Comparison of ENCODE assay signal across 8 cellular contexts in the genomic region with DNA sequence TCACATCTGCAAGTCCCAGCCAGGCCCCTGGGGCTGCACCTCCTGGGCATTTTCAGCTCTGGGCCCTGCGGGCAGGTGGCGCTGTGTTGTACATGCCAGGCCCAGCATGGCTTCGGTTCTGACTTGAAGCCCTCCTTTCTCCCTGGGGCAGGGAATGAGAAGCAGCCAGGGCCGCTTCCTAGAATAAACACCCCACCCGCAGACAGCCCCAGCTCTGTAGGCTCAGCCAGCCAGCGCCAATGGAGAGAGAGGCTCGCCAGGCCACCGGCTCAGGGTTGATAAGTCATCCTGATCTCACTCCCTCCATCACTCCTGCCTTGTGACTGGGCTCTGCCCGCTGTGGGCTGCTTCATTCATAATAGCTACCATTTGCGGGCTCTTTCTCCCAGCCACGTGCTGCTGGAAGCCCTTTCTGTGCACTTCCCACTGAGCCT. TPM values are rescaled to one million over a fixed set of nuclear protein-coding genes. Genes with fewer than 3 reads are reported as not detected.
DNase-seq lines count a peak whose midpoint lies in the region; ATAC-seq and TF ChIP-seq lines count a peak whose summit lies in the region.

No MANE protein-coding gene starts in this region.

- no peaks in the 10 kb centered on the region for H3K27me3 ChIP-seq in neural cell (ENCODE audit: insufficient read depth, low read depth, low read length)

- TF ChIP-seq EP300 in neural cell (conservative IDR thresholded peaks at IDR 0.05; ENCODE audit: poor library complexity, severe bottlenecking), result no peak

- H3K9me3 ChIP-seq in neural cell (ENCODE audit: low read length), result no peaks in the 10 kb centered on the region

- peak; percentile 89 for TF ChIP-seq CTCF in GM12875 (IDR thresholded peaks at IDR 0.05; ENCODE audit: borderline replicate concordance, insufficient read depth, low read depth, low read length)
- peak; percentile 35 for TF ChIP-seq CTCF in fibroblast of mammary gland (conservative IDR thresholded peaks at IDR 0.05; ENCODE audit: control insufficient read depth, insufficient read depth, low read depth, low read length)
- TF ChIP-seq CTCF in neural cell (IDR thresholded peaks at IDR 0.05; ENCODE audit: poor library complexity, severe bottlenecking), result peak; percentile 37

- no peak overlapping the region for H3K27ac ChIP-seq in neural cell (ENCODE audit: low read length)

- no peak overlapping the region for H3K9ac ChIP-seq in neural cell (ENCODE audit: low read length)

- H2AFZ ChIP-seq in neural cell (ENCODE audit: low read depth, low read length), result no peak overlapping the region

- no peaks in the 10 kb centered on the region for H4K20me1 ChIP-seq in neural cell (ENCODE audit: insufficient read depth)

- H3K79me2 ChIP-seq in neural cell (replicated peaks; ENCODE audit: insufficient read depth, low read length), result no peaks in the 10 kb centered on the region

- DNase-seq in NCI-H460 (ENCODE audit: extremely low read depth, low read depth) (peak; percentile 62), activated T-cell treated with anti-CD3 and anti-CD28 coated beads for 1 hour (ENCODE audit: low read depth) (peak; percentile 57), fibroblast of mammary gland (ENCODE audit: low read depth) (peak; percentile 64), epidermal melanocyte (ENCODE audit: insufficient read length, low spot score) (no peak)

- H3K9me2 ChIP-seq in neural cell (ENCODE audit: insufficient read depth, low read length), result no peaks in the 10 kb centered on the region

- H3F3A ChIP-seq in neural cell (ENCODE audit: insufficient read depth, low read length, poor library complexity, severe bottlenecking), result no peaks in the 10 kb centered on the region

- TF ChIP-seq RAD21 in neural cell (conservative IDR thresholded peaks at IDR 0.05), result no peak

- no peak for ATAC-seq in HG02642 (IDR thresholded peaks at IDR 0.05; ENCODE audit: poor library complexity, unreplicated experiment)
- ATAC-seq in GM18868 (IDR thresholded peaks at IDR 0.05; ENCODE audit: unreplicated experiment), result no peak

- H3K4me3 ChIP-seq in GM12875 (ENCODE audit: low read depth, low read length) (no peak overlapping the region), fibroblast of mammary gland (ENCODE audit: control insufficient read depth, low read depth, low read length) (no peak overlapping the region), neural cell (ENCODE audit: low read length) (no peak overlapping the region)

- no peak overlapping the region for H3K4me2 ChIP-seq in neural cell (ENCODE audit: low read length)

- no peaks in the 10 kb centered on the region for H3K36me3 ChIP-seq in neural cell (ENCODE audit: insufficient read depth, low read length)

TF ChIP-seq in neural cell, 6 proteins besides CTCF, POLR2A, EP300 and RAD21:
- no peak for TF ChIP-seq POLR2AphosphoS5 (IDR thresholded peaks at IDR 0.05)
- TF ChIP-seq, protein P1, sequence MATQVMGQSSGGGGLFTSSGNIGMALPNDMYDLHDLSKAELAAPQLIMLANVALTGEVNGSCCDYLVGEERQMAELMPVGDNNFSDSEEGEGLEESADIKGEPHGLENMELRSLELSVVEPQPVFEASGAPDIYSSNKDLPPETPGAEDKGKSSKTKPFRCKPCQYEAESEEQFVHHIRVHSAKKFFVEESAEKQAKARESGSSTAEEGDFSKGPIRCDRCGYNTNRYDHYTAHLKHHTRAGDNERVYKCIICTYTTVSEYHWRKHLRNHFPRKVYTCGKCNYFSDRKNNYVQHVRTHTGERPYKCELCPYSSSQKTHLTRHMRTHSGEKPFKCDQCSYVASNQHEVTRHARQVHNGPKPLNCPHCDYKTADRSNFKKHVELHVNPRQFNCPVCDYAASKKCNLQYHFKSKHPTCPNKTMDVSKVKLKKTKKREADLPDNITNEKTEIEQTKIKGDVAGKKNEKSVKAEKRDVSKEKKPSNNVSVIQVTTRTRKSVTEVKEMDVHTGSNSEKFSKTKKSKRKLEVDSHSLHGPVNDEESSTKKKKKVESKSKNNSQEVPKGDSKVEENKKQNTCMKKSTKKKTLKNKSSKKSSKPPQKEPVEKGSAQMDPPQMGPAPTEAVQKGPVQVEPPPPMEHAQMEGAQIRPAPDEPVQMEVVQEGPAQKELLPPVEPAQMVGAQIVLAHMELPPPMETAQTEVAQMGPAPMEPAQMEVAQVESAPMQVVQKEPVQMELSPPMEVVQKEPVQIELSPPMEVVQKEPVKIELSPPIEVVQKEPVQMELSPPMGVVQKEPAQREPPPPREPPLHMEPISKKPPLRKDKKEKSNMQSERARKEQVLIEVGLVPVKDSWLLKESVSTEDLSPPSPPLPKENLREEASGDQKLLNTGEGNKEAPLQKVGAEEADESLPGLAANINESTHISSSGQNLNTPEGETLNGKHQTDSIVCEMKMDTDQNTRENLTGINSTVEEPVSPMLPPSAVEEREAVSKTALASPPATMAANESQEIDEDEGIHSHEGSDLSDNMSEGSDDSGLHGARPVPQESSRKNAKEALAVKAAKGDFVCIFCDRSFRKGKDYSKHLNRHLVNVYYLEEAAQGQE (IDR thresholded peaks at IDR 0.05; ENCODE audit: borderline replicate concordance), result no peak
- TF ChIP-seq EZH2 (IDR thresholded peaks at IDR 0.05; ENCODE audit: borderline replicate concordance, insufficient read depth, low read length, poor library complexity, severe bottlenecking), result no peak
- TF ChIP-seq MXI1 (conservative IDR thresholded peaks at IDR 0.05; ENCODE audit: poor library complexity, severe bottlenecking), result no peak
- no peak for TF ChIP-seq SMC3 (conservative IDR thresholded peaks at IDR 0.05; ENCODE audit: poor library complexity)

RNA-seq across cellular contexts. Expression of gene GLIS2, which starts 6.0 kb away (rescaled TPM):
- total RNA-seq in NCI-H460 (2014; rRNA removed; shearing (Covaris generic)), result 4.3 and 6.3 TPM in 2 replicates
- 1.6 and 2.6 TPM in 2 replicates for polyA plus RNA-seq in NCI-H460 (2014; cell fraction: nucleus; rRNA removed)
- polyA plus RNA-seq in neural cell, result 2.6 and 3.2 TPM in 2 replicates
- polyA minus RNA-seq in neural cell, result 5.9 and 7.8 TPM in 2 replicates

RNA-seq across cellular contexts. Expression of gene TFAP4, which starts 37.0 kb away (rescaled TPM):
- 21.1 and 22.0 TPM in 2 replicates for total RNA-seq in NCI-H460 (2014; rRNA removed; shearing (Covaris generic))
- polyA plus RNA-seq in NCI-H460 (2014; cell fraction: nucleus; rRNA removed), result 21.1 and 24.5 TPM in 2 replicates
- 4.4 and 6.3 TPM in 2 replicates for polyA plus RNA-seq in neural cell
- polyA minus RNA-seq in neural cell, result 6.8 and 11.2 TPM in 2 replicates

RNA-seq across cellular contexts. Expression of gene PAM16, which starts 41.3 kb away (rescaled TPM):
- total RNA-seq in NCI-H460 (2014; rRNA removed; shearing (Covaris generic)), result 65.7 and 80.6 TPM in 2 replicates
- 212 and 227 TPM in 2 replicates for polyA plus RNA-seq in NCI-H460 (2014; cell fraction: nucleus; rRNA removed)
- 125 and 145 TPM in 2 replicates for polyA plus RNA-seq in neural cell
- 21.2 and 29.5 TPM in 2 replicates for polyA minus RNA-seq in neural cell

Comparison
In these comparisons a context has a peak if more than half of its experiments do, and no peak if none do; other contexts are left out.
1. CTCF ChIP-seq: peak in every context shown above with its lines; median percentile 89 in GM12875; 37 in neural cell; 35 in fibroblast of mammary gland.